In genomic region chr11:86715611-86716010, GRCh38 we compare ENCODE assay signal across 1 cellular context.
TF ChIP-seq lines count a peak whose summit lies in the region.

No MANE protein-coding gene starts in this region.

TF ChIP-seq in SK-N-SH treated with all-trans-retinoic acid at 6 μM for 48 hours, 23 proteins besides CTCF, POLR2A, EP300 and RAD21 (continued from another document):
- TF ChIP-seq PATZ1 (CRISPR knock-in tag; IDR thresholded peaks at IDR 0.05; ENCODE audit: borderline replicate concordance), result no peak
- no peak for TF ChIP-seq PPARA (CRISPR knock-in tag; IDR thresholded peaks at IDR 0.05; ENCODE audit: borderline replicate concordance)
- no peak for TF ChIP-seq TOX (CRISPR knock-in tag; IDR thresholded peaks at IDR 0.05; ENCODE audit: borderline replicate concordance)
- no peak for TF ChIP-seq ZNF8 (CRISPR knock-in tag; IDR thresholded peaks at IDR 0.05)
